Comparison of ENCODE assay signal across 1 cellular context in the genomic region with DNA sequence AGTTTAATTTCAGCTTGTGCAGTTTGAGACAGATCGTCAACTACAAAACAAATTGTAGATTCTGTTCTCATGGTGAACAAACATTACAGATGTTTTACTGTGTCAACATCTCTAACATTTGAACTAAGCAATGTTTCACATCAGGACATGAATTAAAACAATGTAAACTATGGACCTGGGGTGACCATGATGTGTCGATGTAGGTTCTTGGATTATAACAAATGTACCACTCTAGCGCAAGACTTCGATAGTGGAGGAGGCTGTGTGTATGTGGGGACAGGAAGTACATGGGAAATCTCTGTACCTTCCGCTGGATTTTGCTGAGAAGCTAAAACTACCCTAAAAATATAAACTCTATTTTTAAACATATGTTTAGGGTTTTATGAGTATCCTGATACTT.
TF ChIP-seq lines count a peak whose summit lies in the region.

No MANE protein-coding gene starts in this region.

TF ChIP-seq in GM12878, 131 proteins besides CTCF, POLR2A, EP300 and RAD21 (continued from another document):
- TF ChIP-seq, protein P1, sequence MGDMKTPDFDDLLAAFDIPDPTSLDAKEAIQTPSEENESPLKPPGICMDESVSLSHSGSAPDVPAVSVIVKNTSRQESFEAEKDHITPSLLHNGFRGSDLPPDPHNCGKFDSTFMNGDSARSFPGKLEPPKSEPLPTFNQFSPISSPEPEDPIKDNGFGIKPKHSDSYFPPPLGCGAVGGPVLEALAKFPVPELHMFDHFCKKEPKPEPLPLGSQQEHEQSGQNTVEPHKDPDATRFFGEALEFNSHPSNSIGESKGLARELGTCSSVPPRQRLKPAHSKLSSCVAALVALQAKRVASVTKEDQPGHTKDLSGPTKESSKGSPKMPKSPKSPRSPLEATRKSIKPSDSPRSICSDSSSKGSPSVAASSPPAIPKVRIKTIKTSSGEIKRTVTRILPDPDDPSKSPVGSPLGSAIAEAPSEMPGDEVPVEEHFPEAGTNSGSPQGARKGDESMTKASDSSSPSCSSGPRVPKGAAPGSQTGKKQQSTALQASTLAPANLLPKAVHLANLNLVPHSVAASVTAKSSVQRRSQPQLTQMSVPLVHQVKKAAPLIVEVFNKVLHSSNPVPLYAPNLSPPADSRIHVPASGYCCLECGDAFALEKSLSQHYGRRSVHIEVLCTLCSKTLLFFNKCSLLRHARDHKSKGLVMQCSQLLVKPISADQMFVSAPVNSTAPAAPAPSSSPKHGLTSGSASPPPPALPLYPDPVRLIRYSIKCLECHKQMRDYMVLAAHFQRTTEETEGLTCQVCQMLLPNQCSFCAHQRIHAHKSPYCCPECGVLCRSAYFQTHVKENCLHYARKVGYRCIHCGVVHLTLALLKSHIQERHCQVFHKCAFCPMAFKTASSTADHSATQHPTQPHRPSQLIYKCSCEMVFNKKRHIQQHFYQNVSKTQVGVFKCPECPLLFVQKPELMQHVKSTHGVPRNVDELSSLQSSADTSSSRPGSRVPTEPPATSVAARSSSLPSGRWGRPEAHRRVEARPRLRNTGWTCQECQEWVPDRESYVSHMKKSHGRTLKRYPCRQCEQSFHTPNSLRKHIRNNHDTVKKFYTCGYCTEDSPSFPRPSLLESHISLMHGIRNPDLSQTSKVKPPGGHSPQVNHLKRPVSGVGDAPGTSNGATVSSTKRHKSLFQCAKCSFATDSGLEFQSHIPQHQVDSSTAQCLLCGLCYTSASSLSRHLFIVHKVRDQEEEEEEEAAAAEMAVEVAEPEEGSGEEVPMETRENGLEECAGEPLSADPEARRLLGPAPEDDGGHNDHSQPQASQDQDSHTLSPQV (IDR thresholded peaks at IDR 0.05), result 0 out of 2 replicates have a peak, but pooled peaks have one; percentile 23
- TF ChIP-seq ESRRA (IDR thresholded peaks at IDR 0.05; ENCODE audit: low read length) (no peak), CREB1 (IDR thresholded peaks at IDR 0.05; ENCODE audit: low read depth) (no peak), HCFC1 (IDR thresholded peaks at IDR 0.05; ENCODE audit: low read length) (no peak), SMAD1 (IDR thresholded peaks at IDR 0.05; ENCODE audit: low read depth, partially characterized antibody) (no peak), CHD2 (IDR thresholded peaks at IDR 0.05; ENCODE audit: borderline replicate concordance, low read depth, low read length) (no peak), YY1 (IDR thresholded peaks at IDR 0.05; ENCODE audit: low read depth, low read length) (no peak), TCF3 (IDR thresholded peaks at IDR 0.05; ENCODE audit: borderline replicate concordance, insufficient read depth, low read depth, low read length) (no peak), BRCA1 (IDR thresholded peaks at IDR 0.05; ENCODE audit: low read depth, low read length) (no peak), ZNF274 (IDR thresholded peaks at IDR 0.05; ENCODE audit: insufficient read depth, insufficient read length) (no peak), SPI1 (IDR thresholded peaks at IDR 0.05; ENCODE audit: borderline replicate concordance, insufficient read depth, low read depth, low read length) (no peak), YBX1 (IDR thresholded peaks at IDR 0.05) (no peak), RB1 (IDR thresholded peaks at IDR 0.05; ENCODE audit: borderline replicate concordance) (no peak), TAF1 (IDR thresholded peaks at IDR 0.05; ENCODE audit: borderline replicate concordance, low read depth, low read length) (no peak; the same call in 1 of the 2 replicates), NR2F1 (conservative IDR thresholded peaks at IDR 0.05) (no peak), RUNX3 (IDR thresholded peaks at IDR 0.05; ENCODE audit: low read length) (no peak), POLR2AphosphoS2 (IDR thresholded peaks at IDR 0.05; ENCODE audit: low read depth, low read length) (no peak), BACH1 (IDR thresholded peaks at IDR 0.05; ENCODE audit: borderline replicate concordance) (no peak), RBBP5 (conservative IDR thresholded peaks at IDR 0.05) (no peak), MYC (IDR thresholded peaks at IDR 0.05; ENCODE audit: insufficient read depth, insufficient read length, insufficient replicate concordance, low read length, severe bottlenecking) (no peak), STAT1 (conservative IDR thresholded peaks at IDR 0.05) (no peak), PML (IDR thresholded peaks at IDR 0.05; ENCODE audit: low read length) (no peak), JUNB (IDR thresholded peaks at IDR 0.05) (no peak), NFYA (IDR thresholded peaks at IDR 0.05; ENCODE audit: borderline replicate concordance, low read depth, low read length) (no peak)
- TF ChIP-seq, protein P2, sequence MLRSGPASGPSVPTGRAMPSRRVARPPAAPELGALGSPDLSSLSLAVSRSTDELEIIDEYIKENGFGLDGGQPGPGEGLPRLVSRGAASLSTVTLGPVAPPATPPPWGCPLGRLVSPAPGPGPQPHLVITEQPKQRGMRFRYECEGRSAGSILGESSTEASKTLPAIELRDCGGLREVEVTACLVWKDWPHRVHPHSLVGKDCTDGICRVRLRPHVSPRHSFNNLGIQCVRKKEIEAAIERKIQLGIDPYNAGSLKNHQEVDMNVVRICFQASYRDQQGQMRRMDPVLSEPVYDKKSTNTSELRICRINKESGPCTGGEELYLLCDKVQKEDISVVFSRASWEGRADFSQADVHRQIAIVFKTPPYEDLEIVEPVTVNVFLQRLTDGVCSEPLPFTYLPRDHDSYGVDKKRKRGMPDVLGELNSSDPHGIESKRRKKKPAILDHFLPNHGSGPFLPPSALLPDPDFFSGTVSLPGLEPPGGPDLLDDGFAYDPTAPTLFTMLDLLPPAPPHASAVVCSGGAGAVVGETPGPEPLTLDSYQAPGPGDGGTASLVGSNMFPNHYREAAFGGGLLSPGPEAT (IDR thresholded peaks at IDR 0.05; ENCODE audit: low read depth), result no peak; the same call in 1 of the 2 replicates
- TF ChIP-seq, protein P3, sequence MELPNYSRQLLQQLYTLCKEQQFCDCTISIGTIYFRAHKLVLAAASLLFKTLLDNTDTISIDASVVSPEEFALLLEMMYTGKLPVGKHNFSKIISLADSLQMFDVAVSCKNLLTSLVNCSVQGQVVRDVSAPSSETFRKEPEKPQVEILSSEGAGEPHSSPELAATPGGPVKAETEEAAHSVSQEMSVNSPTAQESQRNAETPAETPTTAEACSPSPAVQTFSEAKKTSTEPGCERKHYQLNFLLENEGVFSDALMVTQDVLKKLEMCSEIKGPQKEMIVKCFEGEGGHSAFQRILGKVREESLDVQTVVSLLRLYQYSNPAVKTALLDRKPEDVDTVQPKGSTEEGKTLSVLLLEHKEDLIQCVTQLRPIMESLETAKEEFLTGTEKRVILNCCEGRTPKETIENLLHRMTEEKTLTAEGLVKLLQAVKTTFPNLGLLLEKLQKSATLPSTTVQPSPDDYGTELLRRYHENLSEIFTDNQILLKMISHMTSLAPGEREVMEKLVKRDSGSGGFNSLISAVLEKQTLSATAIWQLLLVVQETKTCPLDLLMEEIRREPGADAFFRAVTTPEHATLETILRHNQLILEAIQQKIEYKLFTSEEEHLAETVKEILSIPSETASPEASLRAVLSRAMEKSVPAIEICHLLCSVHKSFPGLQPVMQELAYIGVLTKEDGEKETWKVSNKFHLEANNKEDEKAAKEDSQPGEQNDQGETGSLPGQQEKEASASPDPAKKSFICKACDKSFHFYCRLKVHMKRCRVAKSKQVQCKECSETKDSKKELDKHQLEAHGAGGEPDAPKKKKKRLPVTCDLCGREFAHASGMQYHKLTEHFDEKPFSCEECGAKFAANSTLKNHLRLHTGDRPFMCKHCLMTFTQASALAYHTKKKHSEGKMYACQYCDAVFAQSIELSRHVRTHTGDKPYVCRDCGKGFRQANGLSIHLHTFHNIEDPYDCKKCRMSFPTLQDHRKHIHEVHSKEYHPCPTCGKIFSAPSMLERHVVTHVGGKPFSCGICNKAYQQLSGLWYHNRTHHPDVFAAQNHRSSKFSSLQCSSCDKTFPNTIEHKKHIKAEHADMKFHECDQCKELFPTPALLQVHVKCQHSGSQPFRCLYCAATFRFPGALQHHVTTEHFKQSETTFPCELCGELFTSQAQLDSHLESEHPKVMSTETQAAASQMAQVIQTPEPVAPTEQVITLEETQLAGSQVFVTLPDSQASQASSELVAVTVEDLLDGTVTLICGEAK (IDR thresholded peaks at IDR 0.05; ENCODE audit: borderline replicate concordance), result peak; percentile 74
- TF ChIP-seq, protein P4, sequence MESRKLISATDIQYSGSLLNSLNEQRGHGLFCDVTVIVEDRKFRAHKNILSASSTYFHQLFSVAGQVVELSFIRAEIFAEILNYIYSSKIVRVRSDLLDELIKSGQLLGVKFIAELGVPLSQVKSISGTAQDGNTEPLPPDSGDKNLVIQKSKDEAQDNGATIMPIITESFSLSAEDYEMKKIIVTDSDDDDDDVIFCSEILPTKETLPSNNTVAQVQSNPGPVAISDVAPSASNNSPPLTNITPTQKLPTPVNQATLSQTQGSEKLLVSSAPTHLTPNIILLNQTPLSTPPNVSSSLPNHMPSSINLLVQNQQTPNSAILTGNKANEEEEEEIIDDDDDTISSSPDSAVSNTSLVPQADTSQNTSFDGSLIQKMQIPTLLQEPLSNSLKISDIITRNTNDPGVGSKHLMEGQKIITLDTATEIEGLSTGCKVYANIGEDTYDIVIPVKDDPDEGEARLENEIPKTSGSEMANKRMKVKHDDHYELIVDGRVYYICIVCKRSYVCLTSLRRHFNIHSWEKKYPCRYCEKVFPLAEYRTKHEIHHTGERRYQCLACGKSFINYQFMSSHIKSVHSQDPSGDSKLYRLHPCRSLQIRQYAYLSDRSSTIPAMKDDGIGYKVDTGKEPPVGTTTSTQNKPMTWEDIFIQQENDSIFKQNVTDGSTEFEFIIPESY (IDR thresholded peaks at IDR 0.05), result no peak
- TF ChIP-seq, protein P5, sequence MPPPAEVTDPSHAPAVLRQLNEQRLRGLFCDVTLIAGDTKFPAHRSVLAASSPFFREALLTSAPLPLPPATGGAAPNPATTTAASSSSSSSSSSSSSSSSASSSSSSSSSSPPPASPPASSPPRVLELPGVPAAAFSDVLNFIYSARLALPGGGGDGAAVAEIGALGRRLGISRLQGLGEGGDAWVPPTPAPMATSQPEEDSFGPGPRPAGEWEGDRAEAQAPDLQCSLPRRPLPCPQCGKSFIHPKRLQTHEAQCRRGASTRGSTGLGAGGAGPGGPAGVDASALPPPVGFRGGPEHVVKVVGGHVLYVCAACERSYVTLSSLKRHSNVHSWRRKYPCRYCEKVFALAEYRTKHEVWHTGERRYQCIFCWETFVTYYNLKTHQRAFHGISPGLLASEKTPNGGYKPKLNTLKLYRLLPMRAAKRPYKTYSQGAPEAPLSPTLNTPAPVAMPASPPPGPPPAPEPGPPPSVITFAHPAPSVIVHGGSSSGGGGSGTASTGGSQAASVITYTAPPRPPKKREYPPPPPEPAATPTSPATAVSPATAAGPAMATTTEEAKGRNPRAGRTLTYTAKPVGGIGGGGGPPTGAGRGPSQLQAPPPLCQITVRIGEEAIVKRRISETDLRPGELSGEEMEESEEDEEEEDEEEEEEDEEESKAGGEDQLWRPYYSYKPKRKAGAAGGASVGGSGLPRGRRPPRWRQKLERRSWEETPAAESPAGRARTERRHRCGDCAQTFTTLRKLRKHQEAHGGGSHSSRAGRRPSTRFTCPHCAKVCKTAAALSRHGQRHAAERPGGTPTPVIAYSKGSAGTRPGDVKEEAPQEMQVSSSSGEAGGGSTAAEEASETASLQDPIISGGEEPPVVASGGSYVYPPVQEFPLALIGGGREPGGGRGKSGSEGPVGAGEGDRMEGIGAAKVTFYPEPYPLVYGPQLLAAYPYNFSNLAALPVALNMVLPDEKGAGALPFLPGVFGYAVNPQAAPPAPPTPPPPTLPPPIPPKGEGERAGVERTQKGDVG (CRISPR knock-in tag; IDR thresholded peaks at IDR 0.05), result no peak
- TF ChIP-seq, protein P6, sequence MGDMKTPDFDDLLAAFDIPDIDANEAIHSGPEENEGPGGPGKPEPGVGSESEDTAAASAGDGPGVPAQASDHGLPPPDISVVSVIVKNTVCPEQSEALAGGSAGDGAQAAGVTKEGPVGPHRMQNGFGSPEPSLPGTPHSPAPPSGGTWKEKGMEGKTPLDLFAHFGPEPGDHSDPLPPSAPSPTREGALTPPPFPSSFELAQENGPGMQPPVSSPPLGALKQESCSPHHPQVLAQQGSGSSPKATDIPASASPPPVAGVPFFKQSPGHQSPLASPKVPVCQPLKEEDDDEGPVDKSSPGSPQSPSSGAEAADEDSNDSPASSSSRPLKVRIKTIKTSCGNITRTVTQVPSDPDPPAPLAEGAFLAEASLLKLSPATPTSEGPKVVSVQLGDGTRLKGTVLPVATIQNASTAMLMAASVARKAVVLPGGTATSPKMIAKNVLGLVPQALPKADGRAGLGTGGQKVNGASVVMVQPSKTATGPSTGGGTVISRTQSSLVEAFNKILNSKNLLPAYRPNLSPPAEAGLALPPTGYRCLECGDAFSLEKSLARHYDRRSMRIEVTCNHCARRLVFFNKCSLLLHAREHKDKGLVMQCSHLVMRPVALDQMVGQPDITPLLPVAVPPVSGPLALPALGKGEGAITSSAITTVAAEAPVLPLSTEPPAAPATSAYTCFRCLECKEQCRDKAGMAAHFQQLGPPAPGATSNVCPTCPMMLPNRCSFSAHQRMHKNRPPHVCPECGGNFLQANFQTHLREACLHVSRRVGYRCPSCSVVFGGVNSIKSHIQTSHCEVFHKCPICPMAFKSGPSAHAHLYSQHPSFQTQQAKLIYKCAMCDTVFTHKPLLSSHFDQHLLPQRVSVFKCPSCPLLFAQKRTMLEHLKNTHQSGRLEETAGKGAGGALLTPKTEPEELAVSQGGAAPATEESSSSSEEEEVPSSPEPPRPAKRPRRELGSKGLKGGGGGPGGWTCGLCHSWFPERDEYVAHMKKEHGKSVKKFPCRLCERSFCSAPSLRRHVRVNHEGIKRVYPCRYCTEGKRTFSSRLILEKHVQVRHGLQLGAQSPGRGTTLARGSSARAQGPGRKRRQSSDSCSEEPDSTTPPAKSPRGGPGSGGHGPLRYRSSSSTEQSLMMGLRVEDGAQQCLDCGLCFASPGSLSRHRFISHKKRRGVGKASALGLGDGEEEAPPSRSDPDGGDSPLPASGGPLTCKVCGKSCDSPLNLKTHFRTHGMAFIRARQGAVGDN (IDR thresholded peaks at IDR 0.05), result no peak
- TF ChIP-seq, protein P7, sequence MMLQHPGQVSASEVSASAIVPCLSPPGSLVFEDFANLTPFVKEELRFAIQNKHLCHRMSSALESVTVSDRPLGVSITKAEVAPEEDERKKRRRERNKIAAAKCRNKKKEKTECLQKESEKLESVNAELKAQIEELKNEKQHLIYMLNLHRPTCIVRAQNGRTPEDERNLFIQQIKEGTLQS (IDR thresholded peaks at IDR 0.05; ENCODE audit: borderline replicate concordance, extremely low read depth, low read depth, low read length), result no peak
